Comparison of ENCODE assay signal across 2 cellular contexts in the genomic region with DNA sequence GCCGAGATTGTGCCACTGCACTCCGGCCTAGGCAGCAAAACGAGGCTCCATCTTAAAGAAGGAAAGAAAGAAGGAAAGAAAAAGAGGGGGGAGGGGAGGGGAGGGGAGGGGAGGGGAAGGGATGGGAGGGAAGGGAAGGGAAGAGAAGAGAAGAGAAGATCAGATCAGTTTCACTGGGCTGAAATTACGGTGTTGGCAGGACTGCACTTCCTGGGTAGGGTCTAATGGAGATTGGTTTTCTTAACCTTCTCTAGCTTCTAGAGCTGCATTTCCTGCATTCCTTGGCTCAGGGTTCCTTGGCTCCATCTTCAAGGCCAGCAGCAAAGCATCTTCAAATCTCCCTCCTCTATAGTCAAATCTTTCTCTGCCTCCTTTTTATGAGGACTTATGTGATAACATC.
TF ChIP-seq lines count a peak whose summit lies in the region.

No MANE protein-coding gene starts in this region.

TF ChIP-seq in HepG2, 621 proteins besides CTCF, POLR2A, EP300 and RAD21:
- TF ChIP-seq ATAD3A (CRISPR knock-in tag; IDR thresholded peaks at IDR 0.05) (no peak), HNRNPK (IDR thresholded peaks at IDR 0.05; ENCODE audit: low read depth, low read length, poor library complexity, severe bottlenecking) (peak; percentile 93), PCBP1 (IDR thresholded peaks at IDR 0.05; ENCODE audit: borderline replicate concordance, low read depth, low read length) (peak; percentile 85; the same call in 1 of the 2 replicates), PCBP2 (optimal IDR thresholded peaks at IDR 0.05; ENCODE audit: low read depth, low read length, poor library complexity, severe bottlenecking) (peak; percentile 96)

TF ChIP-seq in H1, 55 proteins besides CTCF, POLR2A, EP300 and RAD21:
- TF ChIP-seq MAFK (IDR thresholded peaks at IDR 0.05; ENCODE audit: low read depth, low read length) (no peak), KDM5A (IDR thresholded peaks at IDR 0.05; ENCODE audit: low read length) (no peak), HDAC6 (IDR thresholded peaks at IDR 0.05; ENCODE audit: low read depth, low read length) (no peak), BACH1 (IDR thresholded peaks at IDR 0.05; ENCODE audit: low read length) (no peak)
